In the genomic region with DNA sequence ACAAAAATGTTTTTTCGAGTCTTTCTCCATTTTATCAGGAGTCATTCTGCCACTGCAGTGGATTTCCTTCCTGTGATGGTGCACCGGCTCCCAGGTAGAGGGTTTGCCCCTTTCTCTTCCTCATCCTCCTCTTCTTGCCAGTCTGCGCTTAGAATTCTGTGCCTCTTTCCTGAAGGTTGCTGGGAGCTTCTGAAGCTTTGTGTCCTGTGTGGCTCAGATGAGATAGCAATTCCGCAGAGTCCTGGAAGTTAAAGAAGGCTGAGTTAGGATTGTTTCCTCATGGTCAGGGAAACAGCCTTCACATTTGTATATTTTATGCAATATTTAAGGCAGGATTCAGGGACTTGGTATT, we compare ENCODE assay signal across 1 cellular context.
TF ChIP-seq lines count a peak whose summit lies in the region.

No MANE protein-coding gene starts in this region.

TF ChIP-seq in GM23338, 12 proteins besides CTCF, POLR2A, EP300 and RAD21:
- TF ChIP-seq REST (IDR thresholded peaks at IDR 0.05; ENCODE audit: unreplicated experiment): no peak
- no peak for TF ChIP-seq CREB1 (CRISPR knock-in tag; IDR thresholded peaks at IDR 0.05; ENCODE audit: low read depth)
- TF ChIP-seq JUNB (IDR thresholded peaks at IDR 0.05; ENCODE audit: unreplicated experiment): no peak
TF ChIP-seq in GM23338: peak in this region for 0.
